8 cellular contexts compared by ENCODE assay signal in genomic region chr12:120257041-120257821, GRCh38. TPM values are rescaled to one million over a fixed set of nuclear protein-coding genes. Genes with fewer than 3 reads are reported as not detected.
DNase-seq lines count a peak whose midpoint lies in the region; ATAC-seq and TF ChIP-seq lines count a peak whose summit lies in the region.

No MANE protein-coding gene starts in this region.

- peak in 1 of 4 donors; percentile 32 for TF ChIP-seq EP300 in upper lobe of left lung (IDR thresholded peaks at IDR 0.05)

- H3K4me1 Mint-ChIP-seq in activated naive CD8-positive, alpha-beta T cell (ENCODE audit: low read depth) = peaks cover 85% of the 10 kb centered on the region
- H3K4me1 Mint-ChIP-seq in activated naive CD8-positive, alpha-beta T cell treated with anti-CD3 and anti-CD28 coated beads for 36 hours = peaks cover 71% of the 10 kb centered on the region

- ATAC-seq in lower lobe of right lung (peak; percentile 77 to 80), upper lobe of left lung (ENCODE audit: low FRiP score in 2 of 2) (peak; percentile 82 to 84)

- no peaks in the 10 kb centered on the region for H3K36me3 ChIP-seq in colonic mucosa
- peaks cover 13% of the 10 kb centered on the region for H3K36me3 ChIP-seq in lower lobe of right lung
- H3K36me3 ChIP-seq in upper lobe of left lung = peaks cover 0 to 6% (median 2%) of the 10 kb centered on the region in 4 donors

- H3K27ac ChIP-seq in colonic mucosa = peak overlapping the region; percentile 44
- H3K27ac ChIP-seq in lower lobe of right lung = peak overlapping the region; percentile 82
- H3K27ac ChIP-seq in upper lobe of left lung = peak overlapping the region; percentile 82 to 95 (median 86)

- H3K27me3 ChIP-seq in colonic mucosa = no peaks in the 10 kb centered on the region
- no peaks in the 10 kb centered on the region for H3K27me3 ChIP-seq in lower lobe of right lung (ENCODE audit: low read depth)
- no peaks in the 10 kb centered on the region for H3K27me3 ChIP-seq in upper lobe of left lung

- peaks cover 6% of the 10 kb centered on the region for H3K36me3 Mint-ChIP-seq in activated naive CD8-positive, alpha-beta T cell
- H3K36me3 Mint-ChIP-seq in activated naive CD8-positive, alpha-beta T cell treated with anti-CD3 and anti-CD28 coated beads for 36 hours = peaks cover 4% of the 10 kb centered on the region

- H3K9ac ChIP-seq in colonic mucosa (ENCODE audit: low read depth in 2 of 2, low read length in 2 of 2) = peak overlapping the region in 1 of 2 donors; percentile 53

- intact Hi-C loops in colonic mucosa (cut with DNase I) (no loop called here), lower lobe of right lung (cut with DNase I) (no loop called here)

- no peaks in the 10 kb centered on the region for H3K27me3 Mint-ChIP-seq in activated naive CD8-positive, alpha-beta T cell
- no peaks in the 10 kb centered on the region for H3K27me3 Mint-ChIP-seq in activated naive CD8-positive, alpha-beta T cell treated with anti-CD3 and anti-CD28 coated beads for 36 hours

- 34 to 39% methylated on average over 8 to 9 of the region's 9 CpGs for WGBS in upper lobe of left lung, 2 donors

- H3K9me3 ChIP-seq in colonic mucosa (no peaks in the 10 kb centered on the region), lower lobe of right lung (no peaks in the 10 kb centered on the region), upper lobe of left lung (no peaks in the 10 kb centered on the region)

- no peaks in the 10 kb centered on the region for H3K9me3 Mint-ChIP-seq in activated naive CD8-positive, alpha-beta T cell (ENCODE audit: low read depth)
- no peaks in the 10 kb centered on the region for H3K9me3 Mint-ChIP-seq in activated naive CD8-positive, alpha-beta T cell treated with anti-CD3 and anti-CD28 coated beads for 36 hours

- no peak for DNase-seq in activated naive CD8-positive, alpha-beta T cell treated with anti-CD3 and anti-CD28 coated beads for 36 hours
- no peak for DNase-seq in colonic mucosa
- no peak for DNase-seq in lower lobe of right lung
- no peak for DNase-seq in upper lobe of left lung
- DNase-seq in GM19238 (ENCODE audit: insufficient read length, low spot score) = no peak
- DNase-seq in NCI-H187 (lab: John Stamatoyannopoulos, UW) = no peak
- no peak for DNase-seq in GM20000 (ENCODE audit: low spot score)

- H3K4me3 ChIP-seq in colonic mucosa (no peak overlapping the region), lower lobe of right lung (no peak overlapping the region), upper lobe of left lung (no peak overlapping the region)

- peak overlapping the region; percentile 83 for H3K27ac Mint-ChIP-seq in activated naive CD8-positive, alpha-beta T cell
- H3K27ac Mint-ChIP-seq in activated naive CD8-positive, alpha-beta T cell treated with anti-CD3 and anti-CD28 coated beads for 36 hours = no peak overlapping the region

- TF ChIP-seq CTCF in colonic mucosa (IDR thresholded peaks at IDR 0.05) (no peak), lower lobe of right lung (IDR thresholded peaks at IDR 0.05) (no peak), upper lobe of left lung (IDR thresholded peaks at IDR 0.05) (peak in 1 of 6 experiments; percentile 35), GM20000 (IDR thresholded peaks at IDR 0.05; ENCODE audit: extremely low read depth, missing control alignments) (no peak)

- no peak overlapping the region for H3K4me3 Mint-ChIP-seq in activated naive CD8-positive, alpha-beta T cell
- no peak overlapping the region for H3K4me3 Mint-ChIP-seq in activated naive CD8-positive, alpha-beta T cell treated with anti-CD3 and anti-CD28 coated beads for 36 hours

- no peak for TF ChIP-seq POLR2A in upper lobe of left lung (IDR thresholded peaks at IDR 0.05)

- H3K4me1 ChIP-seq in colonic mucosa (peaks cover 5% of the 10 kb centered on the region), lower lobe of right lung (peaks cover 99% of the 10 kb centered on the region), upper lobe of left lung (peaks cover 85 to 100% (median 96%) of the 10 kb centered on the region in 4 donors)

RNA-seq across cellular contexts. Expression of gene PXN, which starts 8.3 kb away (rescaled TPM):
- total RNA-seq in activated naive CD8-positive, alpha-beta T cell treated with anti-CD3 and anti-CD28 coated beads for 36 hours = 10 to 100 TPM; 37.1 to 39.2 TPM
- total RNA-seq in colonic mucosa (100 to 1,000 TPM; 133 to 142 TPM), lower lobe of right lung (105 TPM), upper lobe of left lung (100 to 1,000 TPM in 4 of 6 donors, 10 to 100 TPM in 2; 67.8 to 210 (median 116) TPM)

RNA-seq across cellular contexts. Expression of gene RNU4-2, which starts 34.5 kb away (rescaled TPM):
- total RNA-seq in activated naive CD8-positive, alpha-beta T cell treated with anti-CD3 and anti-CD28 coated beads for 36 hours = 1,000 to 10,000 TPM; 1,075 to 1,133 TPM
- total RNA-seq in colonic mucosa (1,000 to 10,000 TPM; 2,653 to 6,886 TPM), lower lobe of right lung (15,469 TPM), upper lobe of left lung (over 10,000 TPM in 1 of 6 donors, 1,000 to 10,000 TPM in 1, under 1 TPM in 4; under 0.01 to 11,449 (median under 0.01) TPM)

RNA-seq across cellular contexts. Expression of gene RNU4-1, which starts 35.8 kb away (rescaled TPM):
- total RNA-seq in activated naive CD8-positive, alpha-beta T cell treated with anti-CD3 and anti-CD28 coated beads for 36 hours = 100 to 1,000 TPM; 768 to 829 TPM
- 1,000 to 10,000 TPM; 1,555 to 3,531 TPM for total RNA-seq in colonic mucosa
- 2,881 TPM for total RNA-seq in lower lobe of right lung
- 1,000 to 10,000 TPM in 2 of 6 donors, under 1 TPM in 4; under 0.01 to 4,461 (median under 0.01) TPM for total RNA-seq in upper lobe of left lung

RNA-seq across cellular contexts. Expression of gene SIRT4, which starts 44.9 kb away (rescaled TPM):
- 1 to 10 TPM; 1.9 to 2.1 TPM for total RNA-seq in activated naive CD8-positive, alpha-beta T cell treated with anti-CD3 and anti-CD28 coated beads for 36 hours
- total RNA-seq in colonic mucosa (1 to 10 TPM; 1.3 to 1.6 TPM), lower lobe of right lung (2.1 TPM), upper lobe of left lung (1 to 10 TPM in 5 of 6 donors, under 1 TPM in 1; 1.00 to 5.2 (median 2.9) TPM)

RNA-seq across cellular contexts. Expression of gene RPLP0, which starts 56.3 kb away (rescaled TPM):
- 1,000 to 10,000 TPM; 3,852 to 4,173 TPM for total RNA-seq in activated naive CD8-positive, alpha-beta T cell treated with anti-CD3 and anti-CD28 coated beads for 36 hours
- total RNA-seq in colonic mucosa = 1,000 to 10,000 TPM; 1,834 to 2,096 TPM
- 1,285 TPM for total RNA-seq in lower lobe of right lung
- total RNA-seq in upper lobe of left lung = 1,000 to 10,000 TPM; 1,008 to 2,508 (median 1,628) TPM
